In genomic region chr10:129915526-129916378, GRCh38 we compare ENCODE assay signal across 25 cellular contexts. TPM values are rescaled to one million over a fixed set of nuclear protein-coding genes. Genes with fewer than 3 reads are reported as not detected.
"Had no signal": no experiment of that assay in that cellular context is flagged by ENCODE, and none has a peak within 500 bp of the region (broad histone marks: within the 10 kb centered on the region; RNA-seq: fewer than 3 reads in every experiment).

No MANE protein-coding gene starts in this region.

- H3K9me3 ChIP-seq: esophagus squamous epithelium, gastroesophageal sphincter, heart left ventricle, right lobe of liver, thoracic aorta had no signal

- H3K27me3 ChIP-seq: esophagus squamous epithelium, gastroesophageal sphincter, heart left ventricle, right lobe of liver had no signal

- H3K4me3 ChIP-seq: coronary artery, esophagus squamous epithelium, gastroesophageal sphincter, heart left ventricle, right lobe of liver, smooth muscle cell, thoracic aorta had no signal

- H3K36me3 ChIP-seq: esophagus squamous epithelium, gastroesophageal sphincter, heart left ventricle, right lobe of liver, thoracic aorta had no signal

- DNase-seq: activated B cell treated with CpG ODN at 0.5 μM for 24 hours; activated CD4-positive, alpha-beta T cell treated with anti-CD3 and anti-CD28 coated beads for 36 hours; activated CD4-positive, alpha-beta T cell treated with anti-CD3 and anti-CD28 coated beads, Interleukin-2, amount 50 U/mL, for 48 hours; activated CD8-positive, alpha-beta memory T cell treated with anti-CD3 and anti-CD28 coated beads, Interleukin-2, amount 50 U/mL, for 48 hours; activated naive CD4-positive, alpha-beta T cell treated with anti-CD3 and anti-CD28 coated beads, Interleukin-2, amount 10 ng/mL, durations not matched to agents 7 days and 5 days; activated T-cell treated with anti-CD3 and anti-CD28 coated beads, Interleukin-2, amount 50 U/mL, for 4 hours; amygdala; cerebellar nuclear complex; esophagus squamous epithelium; heart left ventricle; midbrain; occipital lobe; stimulated activated CD4-positive, alpha-beta T cell treated with anti-CD3 and anti-CD28 coated beads, Interleukin-2, amount 100 ng/mL, for 48 hours; stimulated activated CD8-positive, alpha-beta memory T cell treated with anti-CD3 and anti-CD28 coated beads, Interleukin-4, amount 100 ng/mL, for 48 hours; stimulated activated naive B cell treated with anti-CD40 and anti-IgM and Interleukin-4, amounts not matched to agents 10 μg/mL and 1 μg/mL and 100 μg/mL, for 72 hours; T1000 had no signal

- H3K27ac ChIP-seq: coronary artery, esophagus squamous epithelium, gastroesophageal sphincter, heart left ventricle, right lobe of liver, thoracic aorta had no signal

- ATAC-seq: activated CD4-positive, alpha-beta T cell treated with anti-CD3 and anti-CD28 coated beads for 36 hours; activated T-cell treated with anti-CD3 and anti-CD28 coated beads, Interleukin-2, amount 50 U/mL, for 4 hours; gastroesophageal sphincter; heart left ventricle; left lobe of liver; right lobe of liver; stimulated activated naive B cell treated with anti-CD40 and anti-IgM and Interleukin-4, amounts not matched to agents 10 μg/mL and 1 μg/mL and 100 μg/mL, for 72 hours had no signal

- H3K4me1 ChIP-seq: esophagus squamous epithelium, gastroesophageal sphincter, right lobe of liver had no signal

RNA-seq across cellular contexts. Expression of gene EBF3, which starts 48.3 kb away (rescaled TPM):
- total RNA-seq: activated B cell treated with CpG ODN at 0.5 μM for 24 hours; activated CD4-positive, alpha-beta T cell treated with anti-CD3 and anti-CD28 coated beads for 36 hours; activated CD8-positive, alpha-beta memory T cell treated with anti-CD3 and anti-CD28 coated beads for 36 hours; activated T-cell treated with anti-CD3 and anti-CD28 coated beads, Interleukin-2, amount 50 U/mL, for 4 hours; activated T-helper 2 cell treated with anti-CD3 and anti-CD28 coated beads, Interferon-gamma antibody, Interleukin-2, Interleukin-4, amounts not matched to agents 10 μg/mL and 5 μg/mL and 100 μg/mL, durations not matched to agents 14 hours and 24 hours and 36 hours; left lobe of liver; smooth muscle cell had no signal
- polyA plus RNA-seq: keratinocyte, smooth muscle cell had no signal
